ENCODE assay signal across 16 cellular contexts in the genomic region with DNA sequence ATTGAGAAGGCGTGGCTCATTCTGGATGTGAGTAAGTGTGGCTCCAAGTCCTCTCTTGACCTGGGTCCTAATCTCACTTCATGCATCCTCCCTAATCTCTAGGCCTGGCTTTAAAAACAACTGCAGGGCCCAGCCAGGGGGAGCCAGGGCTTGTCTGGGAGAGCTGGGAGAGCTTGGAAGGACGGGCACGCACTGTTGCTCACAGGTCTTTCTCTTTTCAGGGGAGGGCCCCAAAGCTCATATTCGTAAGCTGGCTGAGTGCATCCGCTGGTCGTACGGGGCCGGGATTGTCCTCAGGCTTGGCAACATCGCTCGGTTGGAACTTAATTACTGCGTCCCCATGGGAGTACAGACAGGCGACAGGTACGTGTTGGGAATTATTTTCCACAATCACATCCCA.
"Had no signal": no experiment of that assay in that cellular context is flagged by ENCODE, and none has a peak within 500 bp of the region (broad histone marks: within the 10 kb centered on the region; RNA-seq: fewer than 3 reads in every experiment).

No MANE protein-coding gene starts in this region.

- H3K27ac ChIP-seq: esophagus squamous epithelium, heart right ventricle, left ventricle myocardium inferior, neural progenitor cell, right atrium auricular region, skin epidermis, tibial nerve, VCaP had no signal

- H3K27me3 ChIP-seq: esophagus squamous epithelium, heart right ventricle, neural progenitor cell, right atrium auricular region, tibial nerve had no signal

- H3K27me3 Mint-ChIP-seq: activated naive CD8-positive, alpha-beta T cell; dendritic cell treated with granulocyte-macrophage colony-stimulating factor and Interleukin-4, amounts not matched to agents 40 ng/mL and 50 ng/mL, for 4 days; progenitor cell of endocrine pancreas; stimulated activated naive CD8-positive, alpha-beta T cell treated with anti-CD3 and anti-CD28 coated beads, Interleukin-15, Interleukin-2, amounts not matched to agents 100 ng/mL and 50 ng/mL, for 24 hours had no signal

- H3K27ac Mint-ChIP-seq: activated naive CD8-positive, alpha-beta T cell; dendritic cell treated with granulocyte-macrophage colony-stimulating factor and Interleukin-4, amounts not matched to agents 40 ng/mL and 50 ng/mL, for 4 days; neural progenitor cell; progenitor cell of endocrine pancreas; stimulated activated naive CD8-positive, alpha-beta T cell treated with anti-CD3 and anti-CD28 coated beads, Interleukin-15, Interleukin-2, amounts not matched to agents 100 ng/mL and 50 ng/mL, for 24 hours had no signal

- H3K4me3 ChIP-seq: esophagus squamous epithelium, heart right ventricle, left ventricle myocardium inferior, neural progenitor cell, right atrium auricular region, skin epidermis, tibial nerve had no signal

- H3K9me3 Mint-ChIP-seq: dendritic cell treated with granulocyte-macrophage colony-stimulating factor and Interleukin-4, amounts not matched to agents 40 ng/mL and 50 ng/mL, for 4 days; neural progenitor cell; stimulated activated naive CD8-positive, alpha-beta T cell treated with anti-CD3 and anti-CD28 coated beads, Interleukin-15, Interleukin-2, amounts not matched to agents 100 ng/mL and 50 ng/mL, for 24 hours had no signal

- H3K4me1 ChIP-seq: neural progenitor cell, right atrium auricular region, tibial nerve had no signal

- DNase-seq: activated CD4-positive, alpha-beta T cell treated with anti-CD3 and anti-CD28 coated beads, Interleukin-2, amount 50 U/mL, for 4 hours; cerebellar nuclear complex; effector memory CD4-positive, alpha-beta T cell; esophagus squamous epithelium; heart right ventricle; left ventricle myocardium inferior; T-helper 2 cell had no signal

- H3K9me3 ChIP-seq: esophagus squamous epithelium, heart right ventricle, left ventricle myocardium inferior, right atrium auricular region, tibial nerve had no signal

- H3K4me3 Mint-ChIP-seq: activated naive CD8-positive, alpha-beta T cell; dendritic cell treated with granulocyte-macrophage colony-stimulating factor and Interleukin-4, amounts not matched to agents 40 ng/mL and 50 ng/mL, for 4 days; neural progenitor cell; stimulated activated naive CD8-positive, alpha-beta T cell treated with anti-CD3 and anti-CD28 coated beads, Interleukin-15, Interleukin-2, amounts not matched to agents 100 ng/mL and 50 ng/mL, for 24 hours had no signal

- ATAC-seq: heart right ventricle had no signal
